Comparison of ENCODE assay signal across 1 cellular context in the genomic region with DNA sequence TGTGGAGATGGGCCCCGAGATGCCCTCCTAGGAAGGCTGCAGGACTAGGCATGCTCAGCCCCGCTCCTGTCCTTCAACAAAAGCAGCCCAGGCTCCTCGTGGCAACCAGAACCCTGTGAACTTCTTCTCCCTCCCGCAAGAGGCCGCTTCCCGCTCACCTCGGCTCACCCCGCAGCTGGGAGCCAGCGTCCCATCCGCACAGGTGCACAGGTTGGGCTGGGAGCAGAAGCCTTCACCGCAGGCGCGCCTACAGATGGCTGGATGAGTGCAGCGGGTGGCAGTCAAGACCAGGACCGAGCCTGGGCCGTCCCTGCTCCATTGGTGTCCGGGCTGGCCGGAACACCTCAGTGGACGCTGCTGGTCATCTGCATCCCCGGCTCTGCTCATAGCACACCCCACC.
TF ChIP-seq lines count a peak whose summit lies in the region.

No MANE protein-coding gene starts in this region.

TF ChIP-seq in HepG2, 621 proteins besides CTCF, POLR2A, EP300 and RAD21 (continued from another document and continues in another):
- TF ChIP-seq, protein P1, sequence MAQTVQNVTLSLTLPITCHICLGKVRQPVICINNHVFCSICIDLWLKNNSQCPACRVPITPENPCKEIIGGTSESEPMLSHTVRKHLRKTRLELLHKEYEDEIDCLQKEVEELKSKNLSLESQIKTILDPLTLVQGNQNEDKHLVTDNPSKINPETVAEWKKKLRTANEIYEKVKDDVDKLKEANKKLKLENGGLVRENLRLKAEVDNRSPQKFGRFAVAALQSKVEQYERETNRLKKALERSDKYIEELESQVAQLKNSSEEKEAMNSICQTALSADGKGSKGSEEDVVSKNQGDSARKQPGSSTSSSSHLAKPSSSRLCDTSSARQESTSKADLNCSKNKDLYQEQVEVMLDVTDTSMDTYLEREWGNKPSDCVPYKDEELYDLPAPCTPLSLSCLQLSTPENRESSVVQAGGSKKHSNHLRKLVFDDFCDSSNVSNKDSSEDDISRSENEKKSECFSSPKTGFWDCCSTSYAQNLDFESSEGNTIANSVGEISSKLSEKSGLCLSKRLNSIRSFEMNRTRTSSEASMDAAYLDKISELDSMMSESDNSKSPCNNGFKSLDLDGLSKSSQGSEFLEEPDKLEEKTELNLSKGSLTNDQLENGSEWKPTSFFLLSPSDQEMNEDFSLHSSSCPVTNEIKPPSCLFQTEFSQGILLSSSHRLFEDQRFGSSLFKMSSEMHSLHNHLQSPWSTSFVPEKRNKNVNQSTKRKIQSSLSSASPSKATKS (CRISPR knock-in tag; IDR thresholded peaks at IDR 0.05) = no peak
- TF ChIP-seq, protein P2, sequence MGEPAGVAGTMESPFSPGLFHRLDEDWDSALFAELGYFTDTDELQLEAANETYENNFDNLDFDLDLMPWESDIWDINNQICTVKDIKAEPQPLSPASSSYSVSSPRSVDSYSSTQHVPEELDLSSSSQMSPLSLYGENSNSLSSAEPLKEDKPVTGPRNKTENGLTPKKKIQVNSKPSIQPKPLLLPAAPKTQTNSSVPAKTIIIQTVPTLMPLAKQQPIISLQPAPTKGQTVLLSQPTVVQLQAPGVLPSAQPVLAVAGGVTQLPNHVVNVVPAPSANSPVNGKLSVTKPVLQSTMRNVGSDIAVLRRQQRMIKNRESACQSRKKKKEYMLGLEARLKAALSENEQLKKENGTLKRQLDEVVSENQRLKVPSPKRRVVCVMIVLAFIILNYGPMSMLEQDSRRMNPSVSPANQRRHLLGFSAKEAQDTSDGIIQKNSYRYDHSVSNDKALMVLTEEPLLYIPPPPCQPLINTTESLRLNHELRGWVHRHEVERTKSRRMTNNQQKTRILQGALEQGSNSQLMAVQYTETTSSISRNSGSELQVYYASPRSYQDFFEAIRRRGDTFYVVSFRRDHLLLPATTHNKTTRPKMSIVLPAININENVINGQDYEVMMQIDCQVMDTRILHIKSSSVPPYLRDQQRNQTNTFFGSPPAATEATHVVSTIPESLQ (CRISPR knock-in tag; conservative IDR thresholded peaks at IDR 0.05) = no peak
- TF ChIP-seq CHD4 (IDR thresholded peaks at IDR 0.05; ENCODE audit: borderline replicate concordance, low read length) (no peak), ZNF382 (CRISPR knock-in tag; IDR thresholded peaks at IDR 0.05; ENCODE audit: borderline replicate concordance) (no peak), RFX3 (CRISPR knock-in tag; IDR thresholded peaks at IDR 0.05) (no peak), GATAD2A (CRISPR knock-in tag; IDR thresholded peaks at IDR 0.05) (no peak), THYN1 (CRISPR knock-in tag; IDR thresholded peaks at IDR 0.05; ENCODE audit: borderline replicate concordance, low read depth) (no peak), MED8 (CRISPR knock-in tag; IDR thresholded peaks at IDR 0.05; ENCODE audit: insufficient replicate concordance) (no peak), MXD4 (CRISPR knock-in tag; IDR thresholded peaks at IDR 0.05) (no peak), ZC3H13 (CRISPR knock-in tag; IDR thresholded peaks at IDR 0.05) (no peak), PHF21A (CRISPR knock-in tag; IDR thresholded peaks at IDR 0.05) (no peak), SMARCE1 (IDR thresholded peaks at IDR 0.05; ENCODE audit: borderline replicate concordance) (no peak), ZNF546 (CRISPR knock-in tag; conservative IDR thresholded peaks at IDR 0.05) (0 out of 2 replicates have a peak, but pooled peaks have one; percentile 36), KDM2A (CRISPR knock-in tag; IDR thresholded peaks at IDR 0.05; ENCODE audit: borderline replicate concordance, low read depth) (0 out of 2 replicates have a peak, but pooled peaks have one; percentile 30), ZKSCAN5 (CRISPR knock-in tag; IDR thresholded peaks at IDR 0.05) (no peak), ZBTB7B (CRISPR knock-in tag; IDR thresholded peaks at IDR 0.05) (0 out of 2 replicates have a peak, but pooled peaks have one; percentile 16), SMAD9 (CRISPR knock-in tag; IDR thresholded peaks at IDR 0.05) (no peak), MEIS2 (CRISPR knock-in tag; IDR thresholded peaks at IDR 0.05) (no peak), HNRNPL (IDR thresholded peaks at IDR 0.05; ENCODE audit: low read depth, low read length) (no peak), RXRB (CRISPR knock-in tag; IDR thresholded peaks at IDR 0.05; ENCODE audit: borderline replicate concordance) (peak; percentile 61; the same call in 1 of the 2 replicates), ZNF761 (CRISPR knock-in tag; conservative IDR thresholded peaks at IDR 0.05) (no peak), SRF (IDR thresholded peaks at IDR 0.05; ENCODE audit: low read depth, low read length) (no peak), ZNF121 (CRISPR knock-in tag; IDR thresholded peaks at IDR 0.05) (no peak), PHF5A (CRISPR knock-in tag; IDR thresholded peaks at IDR 0.05; ENCODE audit: low read depth, unreplicated experiment) (no peak), AGO1 (IDR thresholded peaks at IDR 0.05; ENCODE audit: low read depth, low read length, poor library complexity, severe bottlenecking) (no peak), ZNF556 (CRISPR knock-in tag; IDR thresholded peaks at IDR 0.05; ENCODE audit: borderline replicate concordance) (no peak), ZMYM2 (CRISPR knock-in tag; IDR thresholded peaks at IDR 0.05) (no peak), ZSCAN21 (CRISPR knock-in tag; IDR thresholded peaks at IDR 0.05; ENCODE audit: borderline replicate concordance) (no peak), ZNF775 (CRISPR knock-in tag; IDR thresholded peaks at IDR 0.05; ENCODE audit: borderline replicate concordance) (no peak), ZNF672 (CRISPR knock-in tag; IDR thresholded peaks at IDR 0.05) (no peak), GABPA (IDR thresholded peaks at IDR 0.05; ENCODE audit: low read depth, low read length) (no peak), GABPA (CRISPR knock-in tag; IDR thresholded peaks at IDR 0.05; ENCODE audit: low read depth) (no peak), PITX1 (CRISPR knock-in tag; IDR thresholded peaks at IDR 0.05) (peak; percentile 27; the same call in 1 of the 2 replicates), NR2C2 (CRISPR knock-in tag; IDR thresholded peaks at IDR 0.05; ENCODE audit: borderline replicate concordance) (no peak), NONO (IDR thresholded peaks at IDR 0.05) (no peak), NONO (CRISPR knock-in tag; conservative IDR thresholded peaks at IDR 0.05) (no peak), FOSL2 (CRISPR knock-in tag; IDR thresholded peaks at IDR 0.05) (no peak), HDAC6 (IDR thresholded peaks at IDR 0.05; ENCODE audit: low read depth, low read length) (no peak), SRY (CRISPR knock-in tag; IDR thresholded peaks at IDR 0.05) (no peak)
- TF ChIP-seq, protein P3, sequence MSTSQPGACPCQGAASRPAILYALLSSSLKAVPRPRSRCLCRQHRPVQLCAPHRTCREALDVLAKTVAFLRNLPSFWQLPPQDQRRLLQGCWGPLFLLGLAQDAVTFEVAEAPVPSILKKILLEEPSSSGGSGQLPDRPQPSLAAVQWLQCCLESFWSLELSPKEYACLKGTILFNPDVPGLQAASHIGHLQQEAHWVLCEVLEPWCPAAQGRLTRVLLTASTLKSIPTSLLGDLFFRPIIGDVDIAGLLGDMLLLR (CRISPR knock-in tag; IDR thresholded peaks at IDR 0.05) = no peak
- TF ChIP-seq, protein P4, sequence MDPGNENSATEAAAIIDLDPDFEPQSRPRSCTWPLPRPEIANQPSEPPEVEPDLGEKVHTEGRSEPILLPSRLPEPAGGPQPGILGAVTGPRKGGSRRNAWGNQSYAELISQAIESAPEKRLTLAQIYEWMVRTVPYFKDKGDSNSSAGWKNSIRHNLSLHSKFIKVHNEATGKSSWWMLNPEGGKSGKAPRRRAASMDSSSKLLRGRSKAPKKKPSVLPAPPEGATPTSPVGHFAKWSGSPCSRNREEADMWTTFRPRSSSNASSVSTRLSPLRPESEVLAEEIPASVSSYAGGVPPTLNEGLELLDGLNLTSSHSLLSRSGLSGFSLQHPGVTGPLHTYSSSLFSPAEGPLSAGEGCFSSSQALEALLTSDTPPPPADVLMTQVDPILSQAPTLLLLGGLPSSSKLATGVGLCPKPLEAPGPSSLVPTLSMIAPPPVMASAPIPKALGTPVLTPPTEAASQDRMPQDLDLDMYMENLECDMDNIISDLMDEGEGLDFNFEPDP (CRISPR knock-in tag; conservative IDR thresholded peaks at IDR 0.05) = no peak
- TF ChIP-seq, protein P5, sequence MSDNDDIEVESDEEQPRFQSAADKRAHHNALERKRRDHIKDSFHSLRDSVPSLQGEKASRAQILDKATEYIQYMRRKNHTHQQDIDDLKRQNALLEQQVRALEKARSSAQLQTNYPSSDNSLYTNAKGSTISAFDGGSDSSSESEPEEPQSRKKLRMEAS (IDR thresholded peaks at IDR 0.05) = peak; percentile 39; the same call in 1 of the 2 replicates
- TF ChIP-seq, protein P6, sequence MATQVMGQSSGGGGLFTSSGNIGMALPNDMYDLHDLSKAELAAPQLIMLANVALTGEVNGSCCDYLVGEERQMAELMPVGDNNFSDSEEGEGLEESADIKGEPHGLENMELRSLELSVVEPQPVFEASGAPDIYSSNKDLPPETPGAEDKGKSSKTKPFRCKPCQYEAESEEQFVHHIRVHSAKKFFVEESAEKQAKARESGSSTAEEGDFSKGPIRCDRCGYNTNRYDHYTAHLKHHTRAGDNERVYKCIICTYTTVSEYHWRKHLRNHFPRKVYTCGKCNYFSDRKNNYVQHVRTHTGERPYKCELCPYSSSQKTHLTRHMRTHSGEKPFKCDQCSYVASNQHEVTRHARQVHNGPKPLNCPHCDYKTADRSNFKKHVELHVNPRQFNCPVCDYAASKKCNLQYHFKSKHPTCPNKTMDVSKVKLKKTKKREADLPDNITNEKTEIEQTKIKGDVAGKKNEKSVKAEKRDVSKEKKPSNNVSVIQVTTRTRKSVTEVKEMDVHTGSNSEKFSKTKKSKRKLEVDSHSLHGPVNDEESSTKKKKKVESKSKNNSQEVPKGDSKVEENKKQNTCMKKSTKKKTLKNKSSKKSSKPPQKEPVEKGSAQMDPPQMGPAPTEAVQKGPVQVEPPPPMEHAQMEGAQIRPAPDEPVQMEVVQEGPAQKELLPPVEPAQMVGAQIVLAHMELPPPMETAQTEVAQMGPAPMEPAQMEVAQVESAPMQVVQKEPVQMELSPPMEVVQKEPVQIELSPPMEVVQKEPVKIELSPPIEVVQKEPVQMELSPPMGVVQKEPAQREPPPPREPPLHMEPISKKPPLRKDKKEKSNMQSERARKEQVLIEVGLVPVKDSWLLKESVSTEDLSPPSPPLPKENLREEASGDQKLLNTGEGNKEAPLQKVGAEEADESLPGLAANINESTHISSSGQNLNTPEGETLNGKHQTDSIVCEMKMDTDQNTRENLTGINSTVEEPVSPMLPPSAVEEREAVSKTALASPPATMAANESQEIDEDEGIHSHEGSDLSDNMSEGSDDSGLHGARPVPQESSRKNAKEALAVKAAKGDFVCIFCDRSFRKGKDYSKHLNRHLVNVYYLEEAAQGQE (IDR thresholded peaks at IDR 0.05; ENCODE audit: borderline replicate concordance in 1 of 2, low read depth in 1 of 2, low read length in 2 of 2) = no peak
- TF ChIP-seq, protein P7, sequence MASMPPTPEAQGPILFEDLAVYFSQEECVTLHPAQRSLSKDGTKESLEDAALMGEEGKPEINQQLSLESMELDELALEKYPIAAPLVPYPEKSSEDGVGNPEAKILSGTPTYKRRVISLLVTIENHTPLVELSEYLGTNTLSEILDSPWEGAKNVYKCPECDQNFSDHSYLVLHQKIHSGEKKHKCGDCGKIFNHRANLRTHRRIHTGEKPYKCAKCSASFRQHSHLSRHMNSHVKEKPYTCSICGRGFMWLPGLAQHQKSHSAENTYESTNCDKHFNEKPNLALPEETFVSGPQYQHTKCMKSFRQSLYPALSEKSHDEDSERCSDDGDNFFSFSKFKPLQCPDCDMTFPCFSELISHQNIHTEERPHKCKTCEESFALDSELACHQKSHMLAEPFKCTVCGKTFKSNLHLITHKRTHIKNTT (CRISPR knock-in tag; IDR thresholded peaks at IDR 0.05) = no peak
- TF ChIP-seq, protein P8, sequence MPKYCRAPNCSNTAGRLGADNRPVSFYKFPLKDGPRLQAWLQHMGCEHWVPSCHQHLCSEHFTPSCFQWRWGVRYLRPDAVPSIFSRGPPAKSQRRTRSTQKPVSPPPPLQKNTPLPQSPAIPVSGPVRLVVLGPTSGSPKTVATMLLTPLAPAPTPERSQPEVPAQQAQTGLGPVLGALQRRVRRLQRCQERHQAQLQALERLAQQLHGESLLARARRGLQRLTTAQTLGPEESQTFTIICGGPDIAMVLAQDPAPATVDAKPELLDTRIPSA (CRISPR knock-in tag; IDR thresholded peaks at IDR 0.05; ENCODE audit: borderline replicate concordance) = no peak
- TF ChIP-seq, protein P9, sequence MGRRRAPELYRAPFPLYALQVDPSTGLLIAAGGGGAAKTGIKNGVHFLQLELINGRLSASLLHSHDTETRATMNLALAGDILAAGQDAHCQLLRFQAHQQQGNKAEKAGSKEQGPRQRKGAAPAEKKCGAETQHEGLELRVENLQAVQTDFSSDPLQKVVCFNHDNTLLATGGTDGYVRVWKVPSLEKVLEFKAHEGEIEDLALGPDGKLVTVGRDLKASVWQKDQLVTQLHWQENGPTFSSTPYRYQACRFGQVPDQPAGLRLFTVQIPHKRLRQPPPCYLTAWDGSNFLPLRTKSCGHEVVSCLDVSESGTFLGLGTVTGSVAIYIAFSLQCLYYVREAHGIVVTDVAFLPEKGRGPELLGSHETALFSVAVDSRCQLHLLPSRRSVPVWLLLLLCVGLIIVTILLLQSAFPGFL (CRISPR knock-in tag; IDR thresholded peaks at IDR 0.05) = no peak
- TF ChIP-seq, protein P10, sequence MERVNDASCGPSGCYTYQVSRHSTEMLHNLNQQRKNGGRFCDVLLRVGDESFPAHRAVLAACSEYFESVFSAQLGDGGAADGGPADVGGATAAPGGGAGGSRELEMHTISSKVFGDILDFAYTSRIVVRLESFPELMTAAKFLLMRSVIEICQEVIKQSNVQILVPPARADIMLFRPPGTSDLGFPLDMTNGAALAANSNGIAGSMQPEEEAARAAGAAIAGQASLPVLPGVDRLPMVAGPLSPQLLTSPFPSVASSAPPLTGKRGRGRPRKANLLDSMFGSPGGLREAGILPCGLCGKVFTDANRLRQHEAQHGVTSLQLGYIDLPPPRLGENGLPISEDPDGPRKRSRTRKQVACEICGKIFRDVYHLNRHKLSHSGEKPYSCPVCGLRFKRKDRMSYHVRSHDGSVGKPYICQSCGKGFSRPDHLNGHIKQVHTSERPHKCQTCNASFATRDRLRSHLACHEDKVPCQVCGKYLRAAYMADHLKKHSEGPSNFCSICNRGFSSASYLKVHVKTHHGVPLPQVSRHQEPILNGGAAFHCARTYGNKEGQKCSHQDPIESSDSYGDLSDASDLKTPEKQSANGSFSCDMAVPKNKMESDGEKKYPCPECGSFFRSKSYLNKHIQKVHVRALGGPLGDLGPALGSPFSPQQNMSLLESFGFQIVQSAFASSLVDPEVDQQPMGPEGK (CRISPR knock-in tag; IDR thresholded peaks at IDR 0.05) = no peak
- TF ChIP-seq, protein P11, sequence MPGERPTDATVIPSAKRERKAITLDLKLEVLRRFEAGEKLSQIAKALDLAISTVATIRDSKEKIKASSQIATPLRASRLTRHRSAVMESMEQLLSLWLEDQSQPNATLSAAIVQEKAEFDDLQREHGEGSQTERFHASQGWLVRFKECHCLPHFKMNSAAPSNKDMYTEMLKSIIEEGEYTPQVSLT (CRISPR knock-in tag; IDR thresholded peaks at IDR 0.05; ENCODE audit: borderline replicate concordance, low read depth) = no peak
